29 cellular contexts compared by ENCODE assay signal in the genomic region with DNA sequence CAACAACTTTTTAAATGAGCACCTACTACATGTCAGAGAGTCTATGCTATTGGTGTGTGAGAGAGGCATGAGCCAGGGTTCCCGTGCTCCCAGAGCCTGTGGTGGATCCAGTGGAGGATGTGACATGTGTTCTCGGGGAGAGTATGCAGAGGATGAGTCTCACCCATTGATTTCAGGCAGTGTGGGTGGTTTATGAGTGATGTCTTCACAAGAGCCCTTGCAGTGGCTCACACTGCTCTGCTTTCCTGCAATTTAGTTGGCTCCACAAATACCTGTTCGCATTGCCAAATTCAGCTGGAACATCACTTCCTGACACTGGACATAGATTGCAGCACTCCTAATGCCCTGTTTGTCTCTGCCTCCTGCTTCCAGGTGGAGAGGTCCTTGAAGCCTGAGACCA.
DNase-seq lines count a peak whose midpoint lies in the region; TF ChIP-seq lines count a peak whose summit lies in the region.
"Had no signal": no experiment of that assay in that cellular context is flagged by ENCODE, and none has a peak within 500 bp of the region (broad histone marks: within the 10 kb centered on the region; RNA-seq: fewer than 3 reads in every experiment).

No MANE protein-coding gene starts in this region.

- H3K36me3 Mint-ChIP-seq in activated CD4-positive, alpha-beta T cell treated with anti-CD3 and anti-CD28 coated beads, Interleukin-2, amount 10 ng/mL, durations not matched to agents 24 days and 14 days (ENCODE audit: low read depth) = no peaks in the 10 kb centered on the region
- H3K36me3 Mint-ChIP-seq in MCF 10A (ENCODE audit: insufficient read depth, unreplicated experiment) = no peaks in the 10 kb centered on the region
- H3K36me3 Mint-ChIP-seq: CD8-positive, alpha-beta T cell; IgD-negative memory B cell had no signal

- no peak overlapping the region for H3K4me3 ChIP-seq in breast epithelium
- no peak overlapping the region for H3K4me3 ChIP-seq in neutrophil (ENCODE audit: low read depth in 1 of 2, low read length in 1 of 2)
- H3K4me3 ChIP-seq in tibial nerve = no peak overlapping the region
- H3K4me3 ChIP-seq: adrenal gland, esophagus squamous epithelium, left lung, pancreas, Peyer's patch, SJCRH30, skin epidermis, thyroid gland had no signal

- H3K4me1 Mint-ChIP-seq in activated CD4-positive, alpha-beta T cell treated with anti-CD3 and anti-CD28 coated beads, Interleukin-2, amount 10 ng/mL, durations not matched to agents 24 days and 14 days = peaks cover 40% of the 10 kb centered on the region
- H3K4me1 Mint-ChIP-seq in MCF 10A (ENCODE audit: insufficient read depth, unreplicated experiment) = peaks cover 7% of the 10 kb centered on the region

- H3K9me3 ChIP-seq in breast epithelium = no peaks in the 10 kb centered on the region
- H3K9me3 ChIP-seq in neutrophil = no peaks in the 10 kb centered on the region
- H3K9me3 ChIP-seq in tibial nerve = no peaks in the 10 kb centered on the region
- H3K9me3 ChIP-seq: adrenal gland, esophagus squamous epithelium, left lung, pancreas, Peyer's patch, thyroid gland had no signal

- H3K27me3 ChIP-seq in breast epithelium = no peaks in the 10 kb centered on the region
- no peaks in the 10 kb centered on the region for H3K27me3 ChIP-seq in neutrophil
- no peaks in the 10 kb centered on the region for H3K27me3 ChIP-seq in tibial nerve
- H3K27me3 ChIP-seq: adrenal gland, esophagus squamous epithelium, left lung, pancreas, Peyer's patch, SJCRH30, thyroid gland had no signal

- peak; percentile 55 for DNase-seq in activated CD4-positive, alpha-beta T cell treated with anti-CD3 and anti-CD28 coated beads, Interleukin-2, amount 10 ng/mL, durations not matched to agents 24 days and 14 days
- DNase-seq in activated CD4-positive, alpha-beta T cell treated with anti-CD3 and anti-CD28 coated beads, Interleukin-2, amount 50 U/mL, for 1 hour = no peak
- DNase-seq in MCF 10A (ENCODE audit: unreplicated experiment) = peak; percentile 77
- no peak for DNase-seq in breast epithelium (ENCODE audit: low spot score in 2 of 2)
- peak; percentile 53 to 68 for DNase-seq in SHP77 (lab: John Stamatoyannopoulos, UW)
- DNase-seq in tibial nerve (ENCODE audit: low spot score in 2 of 2) = no peak
- DNase-seq: ACHN; activated CD8-positive, alpha-beta memory T cell treated with anti-CD3 and anti-CD28 coated beads, Interleukin-2, amount 50 U/mL, for 4 hours; activated effector memory CD4-positive, alpha-beta T cell treated with Interleukin-2 at 50 U/mL for 16 hours; adrenal gland; CD8-positive, alpha-beta T cell; esophagus squamous epithelium; foreskin keratinocyte; GOT3; head of caudate nucleus; left lung; mesenchymal stem cell; NCI-H526 treated with DMSO at 0.1 percent for 48 hours; pancreas; Peyer's patch; retina; SJCRH30; SW 1271; T-helper 9 cell; thyroid gland had no signal

- CTCF ChIA-PET in MCF 10A (lab: Yijun Ruan, JAX) = no interaction called here

- intact Hi-C loops in activated CD4-positive, alpha-beta T cell treated with anti-CD3 and anti-CD28 coated beads, Interleukin-2, amount 10 ng/mL, durations not matched to agents 24 days and 14 days (cut with micrococcal nuclease) = loop anchor here (5.0 kb wide), 1 partner anchor 244 kb away; the partner anchor contains the start of gene CXCR4
- intact Hi-C loops in MCF 10A (cut with micrococcal nuclease) (no loop called here), breast epithelium (cut with DNase I; ENCODE audit: low total_unique reads) (no loop called here)

- no peaks in the 10 kb centered on the region for H3K4me1 ChIP-seq in breast epithelium
- H3K4me1 ChIP-seq in neutrophil (ENCODE audit: control insufficient read depth in 1 of 2, insufficient read depth in 1 of 2, low read depth in 1 of 2, low read length in 1 of 2) = no peaks in the 10 kb centered on the region
- no peaks in the 10 kb centered on the region for H3K4me1 ChIP-seq in tibial nerve
- H3K4me1 ChIP-seq: esophagus squamous epithelium, foreskin keratinocyte, pancreas, SJCRH30 had no signal

- BruUV-seq in MCF 10A (replicated peaks; lab: Mats Ljungman, UMichigan) = no TSS peak

- no peak for TF ChIP-seq EP300 in tibial nerve (IDR thresholded peaks at IDR 0.05)

- no peak overlapping the region for H3K4me3 Mint-ChIP-seq in activated CD4-positive, alpha-beta T cell treated with anti-CD3 and anti-CD28 coated beads, Interleukin-2, amount 10 ng/mL, durations not matched to agents 24 days and 14 days
- no peak overlapping the region for H3K4me3 Mint-ChIP-seq in MCF 10A (ENCODE audit: unreplicated experiment)
- H3K4me3 Mint-ChIP-seq: B cell; CD8-positive, alpha-beta T cell; IgD-negative memory B cell had no signal

- TF ChIP-seq CTCF in MCF 10A (IDR thresholded peaks at IDR 0.05; ENCODE audit: unreplicated experiment) = no peak
- TF ChIP-seq CTCF in breast epithelium (IDR thresholded peaks at IDR 0.05) = no peak
- no peak for TF ChIP-seq CTCF in neutrophil (IDR thresholded peaks at IDR 0.05)
- no peak for TF ChIP-seq CTCF in tibial nerve (IDR thresholded peaks at IDR 0.05)

- 87 to 88% methylated on average over 3 of the region's 3 CpGs for WGBS in tibial nerve, 2 donors

- no peaks in the 10 kb centered on the region for H3K27me3 Mint-ChIP-seq in activated CD4-positive, alpha-beta T cell treated with anti-CD3 and anti-CD28 coated beads, Interleukin-2, amount 10 ng/mL, durations not matched to agents 24 days and 14 days
- H3K27me3 Mint-ChIP-seq in MCF 10A (ENCODE audit: insufficient read depth, unreplicated experiment) = no peaks in the 10 kb centered on the region
- H3K27me3 Mint-ChIP-seq: B cell had no signal

- H3K27ac Mint-ChIP-seq in activated CD4-positive, alpha-beta T cell treated with anti-CD3 and anti-CD28 coated beads, Interleukin-2, amount 10 ng/mL, durations not matched to agents 24 days and 14 days = peak overlapping the region; percentile 43
- peak overlapping the region; percentile 14 for H3K27ac Mint-ChIP-seq in MCF 10A (ENCODE audit: low read depth, unreplicated experiment)
- H3K27ac Mint-ChIP-seq: B cell; CD8-positive, alpha-beta T cell; IgD-negative memory B cell had no signal

- no peaks in the 10 kb centered on the region for H3K9me3 Mint-ChIP-seq in activated CD4-positive, alpha-beta T cell treated with anti-CD3 and anti-CD28 coated beads, Interleukin-2, amount 10 ng/mL, durations not matched to agents 24 days and 14 days
- no peaks in the 10 kb centered on the region for H3K9me3 Mint-ChIP-seq in MCF 10A (ENCODE audit: unreplicated experiment)
- H3K9me3 Mint-ChIP-seq: CD8-positive, alpha-beta T cell; IgD-negative memory B cell had no signal

- no peak overlapping the region for H3K27ac ChIP-seq in breast epithelium
- peak overlapping the region; percentile 24 for H3K27ac ChIP-seq in neutrophil
- no peak overlapping the region for H3K27ac ChIP-seq in tibial nerve
- H3K27ac ChIP-seq: adrenal gland, esophagus squamous epithelium, foreskin keratinocyte, left lung, pancreas, Peyer's patch, SJCRH30, skin epidermis, thyroid gland had no signal

- H3K36me3 ChIP-seq in breast epithelium = no peaks in the 10 kb centered on the region
- no peaks in the 10 kb centered on the region for H3K36me3 ChIP-seq in neutrophil
- no peaks in the 10 kb centered on the region for H3K36me3 ChIP-seq in tibial nerve
- H3K36me3 ChIP-seq: adrenal gland, esophagus squamous epithelium, left lung, pancreas, Peyer's patch, SJCRH30, thyroid gland had no signal

- POLR2A ChIA-PET in MCF 10A (lab: Yijun Ruan, JAX) = no interaction called here

- TF ChIP-seq POLR2A in breast epithelium (IDR thresholded peaks at IDR 0.05) (no peak), tibial nerve (IDR thresholded peaks at IDR 0.05) (no peak)

Comparison
In these comparisons a context has a peak if more than half of its experiments do, and no peak if none do; other contexts are left out.
1. DNase-seq: peak in activated CD4-positive, alpha-beta T cell treated with anti-CD3 and anti-CD28 coated beads, Interleukin-2, amount 10 ng/mL, durations not matched to agents 24 days and 14 days (single experiment), MCF 10A (single experiment) and SHP77 (2 of 2); none in activated CD4-positive, alpha-beta T cell treated with anti-CD3 and anti-CD28 coated beads, Interleukin-2, amount 50 U/mL, for 1 hour (single experiment), breast epithelium (0 of 2) and tibial nerve (0 of 2).